Comparison of ENCODE assay signal across 8 cellular contexts in genomic region chr10:61900829-61901783, GRCh38. TPM values are rescaled to one million over a fixed set of nuclear protein-coding genes. Genes with fewer than 3 reads are reported as not detected.
DNase-seq lines count a peak whose midpoint lies in the region; ATAC-seq and TF ChIP-seq lines count a peak whose summit lies in the region.

Gene ARID5B (plus strand): TSS chr10:61901699. CDS start chr10:61901710, 11 bp downstream.

- in situ Hi-C loops in G401 (cut with HindIII; ENCODE audit: low sequenced_read_pairs), result no loop called here

- H3K36me3 ChIP-seq in Loucy (ENCODE audit: insufficient read depth, low read length) (no peaks in the 10 kb centered on the region), breast epithelium (no peaks in the 10 kb centered on the region)

- intact Hi-C loops in breast epithelium (cut with DNase I; ENCODE audit: low total_unique reads), result no loop called here

- peak within 1 kb of the TSS; percentile 78 for H3K4me2 ChIP-seq in Loucy (ENCODE audit: low read depth, low read length, poor library complexity, severe bottlenecking)

- H3K79me2 ChIP-seq in Loucy (ENCODE audit: insufficient read depth, low read length), result peaks cover 60% of the 10 kb centered on the region

- peak within 1 kb of the TSS; percentile 99 for H3K27ac ChIP-seq in breast epithelium

- H3K27me3 ChIP-seq in Loucy (ENCODE audit: insufficient read depth, low read length, poor library complexity, severe bottlenecking), result no peaks in the 10 kb centered on the region
- no peaks in the 10 kb centered on the region for H3K27me3 ChIP-seq in breast epithelium

- H3F3A ChIP-seq in Loucy (ENCODE audit: low read depth), result peaks cover 17% of the 10 kb centered on the region

- no peak for ATAC-seq in GM19395 (IDR thresholded peaks at IDR 0.05; ENCODE audit: unreplicated experiment)

- H3K4me1 ChIP-seq in Loucy (ENCODE audit: insufficient read depth, low read length, poor library complexity, severe bottlenecking) (peaks cover 40% of the 10 kb centered on the region), breast epithelium (peaks cover 4 to 5% of the 10 kb centered on the region in 2 donors)

- no peaks in the 10 kb centered on the region for H3K9me2 ChIP-seq in Loucy (replicated peaks; ENCODE audit: low read depth, low read length)

- peaks cover 23% of the 10 kb centered on the region for H4K20me1 ChIP-seq in Loucy (ENCODE audit: insufficient read depth, low read length, poor library complexity, severe bottlenecking)

- no peak for TF ChIP-seq POLR2A in breast epithelium (IDR thresholded peaks at IDR 0.05)

- TF ChIP-seq CTCF in Loucy (conservative IDR thresholded peaks at IDR 0.05; ENCODE audit: low read length) (no peak), breast epithelium (IDR thresholded peaks at IDR 0.05) (no peak)

- H2AFZ ChIP-seq in Loucy (ENCODE audit: low read length), result peak within 1 kb of the TSS; percentile 99

- H3K4me3 ChIP-seq in Loucy (ENCODE audit: low read length, poor library complexity, severe bottlenecking) (peak within 1 kb of the TSS; percentile 92), breast epithelium (peak within 1 kb of the TSS; percentile 83 to 91 (median 90)), iPS-11a (ENCODE audit: low read depth, low read length) (peak within 1 kb of the TSS; percentile 45)

- H3K9ac ChIP-seq in Loucy (ENCODE audit: low read depth, low read length, poor library complexity, severe bottlenecking), result peak within 1 kb of the TSS; percentile 90

- DNase-seq in G401 (ENCODE audit: low spot score) (peak; percentile 71), T-helper 1 cell (peak; percentile 15 to 73 (median 35)), breast epithelium (ENCODE audit: low spot score in 2 of 2) (no peak), renal cortical epithelial cell (ENCODE audit: low read depth) (peak; percentile 54), COLO829 (ENCODE audit: low spot score) (no peak)

- H3K9me3 ChIP-seq in Loucy (ENCODE audit: insufficient read depth, low read depth, low read length) (no peaks in the 10 kb centered on the region), breast epithelium (no peaks in the 10 kb centered on the region)

RNA-seq across cellular contexts. Expression of gene ARID5B, which starts in this region (rescaled TPM):
- 8.6 and 12.4 TPM in 2 replicates for total RNA-seq in G401 (2014; rRNA removed; shearing (Covaris generic))
- total RNA-seq in breast epithelium, result 100 to 1,000 TPM in 2 of 3 donors, 10 to 100 TPM in 1; 89.5 to 166 (median 125) TPM
- total RNA-seq in renal cortical epithelial cell, result 12.2 and 53.9 TPM in 2 replicates

Comparison
In these comparisons a context has a peak if more than half of its experiments do, and no peak if none do; other contexts are left out.
1. DNase-seq: peak in G401 (single experiment), T-helper 1 cell (5 of 5) and renal cortical epithelial cell (single experiment); none in breast epithelium (0 of 2) and COLO829 (single experiment).
2. Peak in every context shown above with its lines, with median percentiles within 50 percentile points of each other: H3K4me3 ChIP-seq.